11 cellular contexts compared by ENCODE assay signal in the genomic region with DNA sequence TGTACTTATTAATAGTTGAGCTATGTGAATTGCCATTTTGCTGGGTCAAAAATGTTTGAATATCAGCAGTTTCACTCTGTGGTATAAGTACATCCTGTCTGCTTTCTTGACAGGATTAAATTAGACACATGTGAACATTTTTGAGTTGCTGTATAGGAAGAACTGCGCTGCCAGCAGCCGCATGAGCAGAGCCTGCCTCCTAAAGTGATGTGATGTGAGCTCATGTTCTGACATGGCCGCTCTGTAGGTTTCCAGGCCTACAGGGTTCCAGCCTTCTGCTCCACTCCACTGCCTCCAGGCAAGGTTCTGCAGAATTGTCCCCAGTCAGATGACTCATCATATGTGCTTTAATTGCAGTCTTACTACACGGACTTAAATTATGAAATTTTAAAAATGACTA.
A peak's percentile ranks its signal among the peaks of the same experiment; 100 is the strongest.
DNase-seq lines count a peak whose midpoint lies in the region; ATAC-seq lines count a peak whose summit lies in the region.
"Had no signal": no experiment of that assay in that cellular context is flagged by ENCODE, and none has a peak within 500 bp of the region (broad histone marks: within the 10 kb centered on the region; RNA-seq: fewer than 3 reads in every experiment).

No MANE protein-coding gene starts in this region.

- ATAC-seq in GM21619 (IDR thresholded peaks at IDR 0.05; ENCODE audit: unreplicated experiment) (peak; percentile 87), HG03558 (IDR thresholded peaks at IDR 0.05; ENCODE audit: extremely low read depth, unreplicated experiment) (peak; percentile 64)

- H3K4me3 ChIP-seq in MG63: no peak overlapping the region
- H3K4me3 ChIP-seq: stomach had no signal

- DNase-seq in NOMO-1 treated with DMSO at 0.1 percent for 48 hours (lab: John Stamatoyannopoulos, UW; ENCODE audit: unreplicated experiment) (peak; percentile 31), NOMO-1 (lab: John Stamatoyannopoulos, UW; ENCODE audit: unreplicated experiment in 2 of 2) (no peak), foreskin melanocyte (peak; percentile 43), MG63 (no peak), NCI-H526 treated with DMSO at 0.1 percent for 48 hours (lab: John Stamatoyannopoulos, UW) (no peak), activated gamma-delta T cell (lab: John Stamatoyannopoulos, UW) (no peak)
- DNase-seq: 8988T, caudate nucleus, stomach had no signal

- no peaks in the 10 kb centered on the region for H3K36me3 ChIP-seq in MG63

- H3K9me3 ChIP-seq in MG63: no peaks in the 10 kb centered on the region
- H3K9me3 ChIP-seq: stomach had no signal

- H3K27me3 ChIP-seq in MG63: no peaks in the 10 kb centered on the region
- H3K27me3 ChIP-seq: stomach had no signal

Comparison
In these comparisons a context has a peak if more than half of its experiments do, and no peak if none do; other contexts are left out.
1. DNase-seq: peak in NOMO-1 treated with DMSO at 0.1 percent for 48 hours (single experiment) and foreskin melanocyte (single experiment); none in NOMO-1 (0 of 2), MG63 (single experiment), NCI-H526 treated with DMSO at 0.1 percent for 48 hours (single experiment) and activated gamma-delta T cell (single experiment).